ENCODE assay signal across 12 cellular contexts in the genomic region with DNA sequence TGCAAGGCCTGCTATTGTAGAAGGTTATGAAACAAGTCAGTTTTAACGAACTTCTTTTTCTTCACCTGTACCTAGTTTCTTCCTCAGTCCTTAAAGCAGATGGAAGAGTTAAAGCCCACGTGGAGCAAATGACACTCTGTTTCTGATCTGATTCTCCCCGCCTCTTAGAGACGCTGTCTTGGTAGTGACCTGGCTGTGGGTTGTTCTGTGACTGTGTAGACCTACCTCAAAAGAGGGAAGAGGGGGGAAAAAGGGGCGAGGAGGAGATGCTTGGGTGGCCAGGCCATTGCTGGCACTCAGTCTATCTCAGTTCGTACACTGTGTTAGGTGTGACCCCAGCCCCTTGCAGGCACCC. TPM values are rescaled to one million over a fixed set of nuclear protein-coding genes. Genes with fewer than 3 reads are reported as not detected.
DNase-seq lines count a peak whose midpoint lies in the region; ATAC-seq and TF ChIP-seq lines count a peak whose summit lies in the region.
"Had no signal": no experiment of that assay in that cellular context is flagged by ENCODE, and none has a peak within 500 bp of the region (broad histone marks: within the 10 kb centered on the region; RNA-seq: fewer than 3 reads in every experiment).

No MANE protein-coding gene starts in this region.

- no peaks in the 10 kb centered on the region for H3K36me3 Mint-ChIP-seq in activated CD4-positive, alpha-beta T cell treated with anti-CD3 and anti-CD28 coated beads for 36 hours (ENCODE audit: low read depth)
- no peaks in the 10 kb centered on the region for H3K36me3 Mint-ChIP-seq in activated T-helper 17 cell treated with anti-CD3 and anti-CD28 coated beads, Interleukin-2, amount 50 U/mL, for 72 hours (ENCODE audit: low read depth)

- H3K27me3 ChIP-seq in iPS-15b (ENCODE audit: control insufficient read depth, insufficient read depth, low read length), result peaks cover 33% of the 10 kb centered on the region
- H3K27me3 ChIP-seq in spleen (replicated peaks in 1 of 7), result peaks cover 0 to 39% (median 17%) of the 10 kb centered on the region in 7 donors

- TF ChIP-seq CTCF in spleen (IDR thresholded peaks at IDR 0.05 in 8 of 11, conservative IDR thresholded peaks at IDR 0.05 in 3 of 11), result no peak

- CTCF ChIA-PET in activated CD4-positive, alpha-beta T cell treated with anti-CD3 and anti-CD28 coated beads for 36 hours (lab: Charles Lee), result no interaction called here

- H3K27ac ChIP-seq in spleen, result no peak overlapping the region
- H3K27ac ChIP-seq: KMS-11 had no signal

- H3K27me3 Mint-ChIP-seq in activated CD4-positive, alpha-beta T cell treated with anti-CD3 and anti-CD28 coated beads for 36 hours, result peaks cover 27% of the 10 kb centered on the region
- H3K27me3 Mint-ChIP-seq in activated T-helper 17 cell treated with anti-CD3 and anti-CD28 coated beads, Interleukin-2, amount 50 U/mL, for 72 hours, result peaks cover 26% of the 10 kb centered on the region

- POLR2A ChIA-PET in activated CD4-positive, alpha-beta T cell treated with anti-CD3 and anti-CD28 coated beads for 36 hours (lab: Charles Lee), result no interaction called here

- no peak for DNase-seq in activated CD4-positive, alpha-beta T cell treated with anti-CD3 and anti-CD28 coated beads for 36 hours
- no peak for DNase-seq in activated CD4-positive, alpha-beta T cell treated with anti-CD3 and anti-CD28 coated beads for 48 hours
- no peak for DNase-seq in spleen
- no peak for DNase-seq in stimulated activated CD4-positive, alpha-beta T cell treated with anti-CD3 and anti-CD28 coated beads, Interleukin-12 subunit alpha, Interleukin-12 subunit beta, amount 100 ng/mL, for 4 hours
- no peak for DNase-seq in iPS-NIHi11 (ENCODE audit: low spot score)
- no peak for DNase-seq in GDM1 (lab: John Stamatoyannopoulos, UW)
- DNase-seq: 8988T; activated CD4-positive, alpha-beta T cell treated with anti-CD3 and anti-CD28 coated beads, Interleukin-2, amount 10 ng/mL, durations not matched to agents 7 days and 5 days had no signal

- 65 to 76% (median 69%) methylated on average over 5 to 6 of the region's 6 CpGs for WGBS in spleen, 5 donors

- intact Hi-C loops in activated CD4-positive, alpha-beta T cell treated with anti-CD3 and anti-CD28 coated beads for 36 hours (cut with DNase I, micrococcal nuclease), result no loop called here
- intact Hi-C loops in spleen (cut with DNase I; ENCODE audit: low total_unique reads), result no loop called here

- H3K9me3 Mint-ChIP-seq in activated CD4-positive, alpha-beta T cell treated with anti-CD3 and anti-CD28 coated beads for 36 hours (ENCODE audit: low read depth), result no peaks in the 10 kb centered on the region
- no peaks in the 10 kb centered on the region for H3K9me3 Mint-ChIP-seq in activated T-helper 17 cell treated with anti-CD3 and anti-CD28 coated beads, Interleukin-2, amount 50 U/mL, for 72 hours
- H3K9me3 Mint-ChIP-seq: activated CD4-positive, alpha-beta T cell treated with anti-CD3 and anti-CD28 coated beads, Interleukin-2, amount 10 ng/mL, durations not matched to agents 7 days and 5 days had no signal

- H3K36me3 ChIP-seq in iPS-15b (ENCODE audit: control insufficient read depth, insufficient read depth, low read length) (no peaks in the 10 kb centered on the region), spleen (no peaks in the 10 kb centered on the region)

- no peaks in the 10 kb centered on the region for H3K9me3 ChIP-seq in iPS-15b (ENCODE audit: control insufficient read depth, insufficient read depth, low read length)
- H3K9me3 ChIP-seq in spleen, result no peaks in the 10 kb centered on the region

- peak overlapping the region; percentile 62 for H3K4me3 ChIP-seq in iPS-15b (ENCODE audit: low read depth, low read length)
- peak overlapping the region in 6 of 8 donors; percentile 23 to 65 (median 28) for H3K4me3 ChIP-seq in spleen

- peak; percentile 17 for ATAC-seq in activated CD4-positive, alpha-beta T cell treated with anti-CD3 and anti-CD28 coated beads for 36 hours
- no peak for ATAC-seq in activated T-helper 17 cell treated with anti-CD3 and anti-CD28 coated beads, Interleukin-2, amount 50 U/mL, for 72 hours (replicated peaks)

- no peak for TF ChIP-seq POLR2A in spleen (IDR thresholded peaks at IDR 0.05)

- no peak overlapping the region for H3K9ac ChIP-seq in iPS-15b (ENCODE audit: low read depth, low read length)
- H3K9ac ChIP-seq: KMS-11 had no signal

- H3K4me1 ChIP-seq in iPS-15b (ENCODE audit: control insufficient read depth, insufficient read depth, low read length) (peaks cover 5% of the 10 kb centered on the region), spleen (peaks cover 0 to 14% (median 12%) of the 10 kb centered on the region in 6 donors)

- no peak overlapping the region for H3K4me3 Mint-ChIP-seq in activated CD4-positive, alpha-beta T cell treated with anti-CD3 and anti-CD28 coated beads for 36 hours
- peak overlapping the region; percentile 25 for H3K4me3 Mint-ChIP-seq in activated T-helper 17 cell treated with anti-CD3 and anti-CD28 coated beads, Interleukin-2, amount 50 U/mL, for 72 hours

- H3K4me1 Mint-ChIP-seq in activated CD4-positive, alpha-beta T cell treated with anti-CD3 and anti-CD28 coated beads for 36 hours, result peaks cover 5% of the 10 kb centered on the region
- H3K4me1 Mint-ChIP-seq in activated T-helper 17 cell treated with anti-CD3 and anti-CD28 coated beads, Interleukin-2, amount 50 U/mL, for 72 hours, result peaks cover 4% of the 10 kb centered on the region

- H3K27ac Mint-ChIP-seq in activated CD4-positive, alpha-beta T cell treated with anti-CD3 and anti-CD28 coated beads for 36 hours, result no peak overlapping the region
- no peak overlapping the region for H3K27ac Mint-ChIP-seq in activated T-helper 17 cell treated with anti-CD3 and anti-CD28 coated beads, Interleukin-2, amount 50 U/mL, for 72 hours
- H3K27ac Mint-ChIP-seq: activated CD4-positive, alpha-beta T cell treated with anti-CD3 and anti-CD28 coated beads, Interleukin-2, amount 10 ng/mL, durations not matched to agents 7 days and 5 days had no signal

RNA-seq across cellular contexts. Expression of a gene that starts 0.6 kb away (rescaled TPM):
- under 1 TPM in 1 of 2 experiments, not detected in 1; 0.09 TPM for total RNA-seq in activated CD4-positive, alpha-beta T cell treated with anti-CD3 and anti-CD28 coated beads for 36 hours
- not detected for total RNA-seq in activated T-helper 17 cell treated with anti-CD3 and anti-CD28 coated beads, Interleukin-2, amount 50 U/mL, for 72 hours
- not detected for total RNA-seq in spleen
- 1 to 10 TPM in 1 of 3 donors, under 1 TPM in 1, not detected in 1; 0.14 to 1.2 TPM for polyA plus RNA-seq in spleen
- total RNA-seq: dermis microvascular lymphatic vessel endothelial cell had no signal

RNA-seq across cellular contexts. Expression of a gene that starts 57.8 kb away (rescaled TPM):
- total RNA-seq in activated CD4-positive, alpha-beta T cell treated with anti-CD3 and anti-CD28 coated beads for 36 hours, result 10 to 100 TPM; 15.9 to 19.0 TPM
- total RNA-seq in activated T-helper 17 cell treated with anti-CD3 and anti-CD28 coated beads, Interleukin-2, amount 50 U/mL, for 72 hours, result 10 to 100 TPM; 11.5 to 19.7 TPM
- 1 to 10 TPM in 3 of 7 donors, under 1 TPM in 4; 0.25 to 6.0 (median 0.89) TPM for total RNA-seq in spleen
- polyA plus RNA-seq in spleen, result 1 to 10 TPM in 1 of 3 donors, under 1 TPM in 2; 0.37 to 2.0 (median 0.77) TPM
